ENCODE assay signal across 11 cellular contexts in the genomic region with DNA sequence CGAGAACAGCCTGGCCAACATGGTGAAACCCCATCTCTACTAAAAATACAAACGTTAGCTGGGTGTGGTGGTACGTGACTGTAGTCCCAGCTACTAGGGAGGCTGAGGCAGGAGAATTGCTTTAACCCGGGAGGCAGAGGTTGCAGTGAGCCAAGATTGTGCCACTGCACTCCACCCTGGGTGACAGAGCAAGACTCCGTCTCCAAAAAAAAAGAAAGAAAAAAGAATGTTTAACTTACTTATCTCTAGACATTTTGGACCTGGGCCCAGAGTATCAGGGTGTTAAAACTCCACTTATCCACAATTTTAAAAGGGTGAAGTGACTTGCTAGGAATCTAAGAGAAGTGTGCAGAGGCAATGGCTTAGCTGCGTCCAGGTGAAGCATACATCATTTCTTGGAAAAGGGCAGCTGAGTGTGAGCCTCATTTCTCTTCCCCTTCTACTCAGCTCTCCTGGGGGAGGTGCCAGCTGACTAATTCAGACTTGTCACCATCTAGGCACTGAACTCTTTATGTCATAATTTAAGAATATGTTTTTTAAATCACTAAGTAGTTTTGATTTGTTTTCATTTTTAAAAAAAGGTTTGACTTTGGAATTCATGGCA. TPM values are rescaled to one million over a fixed set of nuclear protein-coding genes. Genes with fewer than 3 reads are reported as not detected.
A peak's percentile ranks its signal among the peaks of the same experiment; 100 is the strongest.
DNase-seq lines count a peak whose midpoint lies in the region; ATAC-seq, FAIRE-seq and TF ChIP-seq lines count a peak whose summit lies in the region.
"Not testable (repeated sequence)": the region's sequence is repeated elsewhere in the genome, so short reads cannot be mapped to it uniquely, and the experiment has no call there.
"Had no signal": no experiment of that assay in that cellular context is flagged by ENCODE, and none has a peak within 500 bp of the region (broad histone marks: within the 10 kb centered on the region; RNA-seq: fewer than 3 reads in every experiment).

No MANE protein-coding gene starts in this region.

- CTCF ChIA-PET in RWPE1 (lab: Yijun Ruan, JAX) = interaction anchor here (0.6 to 0.8 kb wide), 3 partner anchors 10 to 659 kb away, joined by 3 to 5 read pairs (median 3); no protein-coding TSS in a partner anchor

- not testable (repeated sequence) for FAIRE-seq in astrocyte (lab: Jason Lieb, UNC); pancreas (lab: Jason Lieb, UNC)

- H3K9ac ChIP-seq in astrocyte (ENCODE audit: low read length) = not testable (repeated sequence)

- POLR2A ChIA-PET in RWPE1 (lab: Yijun Ruan, JAX; ENCODE audit: low non-redundant PET) = not testable (repeated sequence)

- not testable (repeated sequence) for H3K27me3 Mint-ChIP-seq in astrocyte (ENCODE audit: low read depth, unreplicated experiment)

- not testable (repeated sequence) for H3K4me2 ChIP-seq in astrocyte (ENCODE audit: low read length)

- H3K4me3 ChIP-seq in astrocyte (ENCODE audit: insufficient read depth, low read depth, low read length); lower lobe of right lung; pancreas; thoracic aorta: not testable (repeated sequence)

- not testable (repeated sequence) for H3K27ac Mint-ChIP-seq in astrocyte (ENCODE audit: unreplicated experiment)

- peaks cover 10% of the 10 kb centered on the region for H3K36me3 Mint-ChIP-seq in astrocyte (ENCODE audit: low read depth, unreplicated experiment)

- H3K4me1 ChIP-seq in astrocyte (ENCODE audit: insufficient read depth, low read length) = not testable (repeated sequence)
- peaks cover 32% of the 10 kb centered on the region for H3K4me1 ChIP-seq in lower lobe of right lung
- H3K4me1 ChIP-seq in pancreas = peaks cover 0 to 31% (median 26%) of the 10 kb centered on the region in 3 donors
- H3K4me1 ChIP-seq in thoracic aorta (ENCODE audit: control insufficient read depth in 1 of 2, low read depth in 2 of 2) = peaks cover 0 to 28% of the 10 kb centered on the region in 2 donors

- not testable (repeated sequence) for H3K4me1 Mint-ChIP-seq in astrocyte (ENCODE audit: low read depth, unreplicated experiment)

- H3K4me3 Mint-ChIP-seq in astrocyte (ENCODE audit: unreplicated experiment) = not testable (repeated sequence)

- H3K27ac ChIP-seq in RWPE1 (0 out of 2 replicates have a peak overlapping the region, but pooled peaks have one; percentile 28), lower lobe of right lung (peak overlapping the region; percentile 33), pancreas (peak overlapping the region in 2 of 4 donors; percentile 34 to 35), thoracic aorta (peak overlapping the region; percentile 43 to 52)
- H3K27ac ChIP-seq in astrocyte (ENCODE audit: low read depth, low read length) = not testable (repeated sequence)

- not testable (repeated sequence) for TF ChIP-seq CTCF in RWPE1 (conservative IDR thresholded peaks at IDR 0.05; ENCODE audit: low read depth); astrocyte (IDR thresholded peaks at IDR 0.05; ENCODE audit: insufficient read depth, low read depth, low read length); lower lobe of right lung (IDR thresholded peaks at IDR 0.05); pancreas (IDR thresholded peaks at IDR 0.05); thoracic aorta (IDR thresholded peaks at IDR 0.05)

- H3K36me3 ChIP-seq in astrocyte (ENCODE audit: insufficient read depth, low read length) = not testable (repeated sequence)
- H3K36me3 ChIP-seq in lower lobe of right lung (peaks cover 75% of the 10 kb centered on the region), pancreas (peaks cover 0 to 14% (median 0%) of the 10 kb centered on the region in 3 donors), thoracic aorta (peaks cover 30% of the 10 kb centered on the region)

- H2AFZ ChIP-seq in astrocyte (ENCODE audit: low read depth, low read length) = not testable (repeated sequence)

- 60 to 64% methylated on average over 6 of the region's 6 CpGs for WGBS in pancreas, 2 donors

- not testable (repeated sequence) for H3K9me3 Mint-ChIP-seq in astrocyte (ENCODE audit: unreplicated experiment)

- peak; percentile 18 for DNase-seq in A172 (ENCODE audit: low spot score)
- not testable (repeated sequence) for DNase-seq in RWPE1 (ENCODE audit: low spot score); lower lobe of right lung
- peak; percentile 5 for DNase-seq in astrocyte (ENCODE audit: low read depth)
- peak; percentile 4 for DNase-seq in kidney tubule cell (ENCODE audit: low spot score)
- peak in 2 of 6 donors; percentile 22 to 35 for DNase-seq in pancreas
- DNase-seq in thoracic aorta (ENCODE audit: low spot score) = peak; percentile 47

- H3K9me3 ChIP-seq in astrocyte (ENCODE audit: insufficient read depth, low read depth, low read length); lower lobe of right lung; pancreas; thoracic aorta: not testable (repeated sequence)

- intact Hi-C loops in lower lobe of right lung (cut with DNase I); pancreas (cut with DNase I): not testable (repeated sequence)

- not testable (repeated sequence) for H3K79me2 ChIP-seq in astrocyte (ENCODE audit: insufficient read depth, low read length)

- H4K20me1 ChIP-seq in astrocyte (ENCODE audit: insufficient read depth, low read length) = not testable (repeated sequence)

- peak; percentile 84 to 94 for ATAC-seq in lower lobe of right lung
- ATAC-seq in pancreas = peak; percentile 24 to 80 (median 74)
- not testable (repeated sequence) for ATAC-seq in thoracic aorta (ENCODE audit: insufficient number of reproducible peaks, low FRiP score, low read depth)

- not testable (repeated sequence) for H3K27me3 ChIP-seq in astrocyte (ENCODE audit: insufficient read depth, low read length); lower lobe of right lung (ENCODE audit: low read depth); pancreas; thoracic aorta (replicated peaks; ENCODE audit: insufficient read depth)

RNA-seq across cellular contexts. Expression of a gene that starts 25.1 kb away (rescaled TPM):
- 98.7 and 127 TPM in 2 replicates for total RNA-seq in A172 (2014; rRNA removed; shearing (Covaris generic))
- total RNA-seq in astrocyte (11.1 and 13.8 TPM in 2 replicates), lower lobe of right lung (115 TPM), pancreas (100 to 1,000 TPM in 1 of 6 donors, 10 to 100 TPM in 5; 47.0 to 102 (median 57.7) TPM), thoracic aorta (100 to 1,000 TPM in 1 of 2 donors, 10 to 100 TPM in 1; 98.1 to 125 TPM)
- polyA plus RNA-seq in pancreas = 10 to 100 TPM; 46.3 to 58.1 TPM

RNA-seq across cellular contexts. Expression of a gene that starts 42.8 kb away (rescaled TPM):
- 1.9 and 3.1 TPM in 2 replicates for total RNA-seq in A172 (2014; rRNA removed; shearing (Covaris generic))
- total RNA-seq in astrocyte (not detected in 2 replicates), lower lobe of right lung (not detected), pancreas (not detected), thoracic aorta (not detected)
- polyA plus RNA-seq in pancreas = not detected
- total RNA-seq: CD4-positive, CD25-positive, alpha-beta regulatory T cell; CD8-positive, alpha-beta memory T cell; H4 had no signal
- polyA plus RNA-seq: CD4-positive, CD25-positive, alpha-beta regulatory T cell; CD8-positive, alpha-beta memory T cell; HepG2 had no signal
